3 cellular contexts compared by ENCODE assay signal in genomic region chr1:96861836-96862235, GRCh38.
"Had no signal": no experiment of that assay in that cellular context is flagged by ENCODE, and none has a peak within 500 bp of the region (broad histone marks: within the 10 kb centered on the region; RNA-seq: fewer than 3 reads in every experiment).

No MANE protein-coding gene starts in this region.

- H3K4me3 ChIP-seq: GM12878 had no signal

- ATAC-seq: GM12878 had no signal

- DNase-seq: GDM1, GF-D8 had no signal
